1 cellular context compared by ENCODE assay signal in genomic region chr5:1661831-1662558, GRCh38.
TF ChIP-seq lines count a peak whose summit lies in the region.

No MANE protein-coding gene starts in this region.

TF ChIP-seq in GM23338, 12 proteins besides CTCF, POLR2A, EP300 and RAD21 (continued from another document):
- no peak for TF ChIP-seq ZNF462 (CRISPR knock-in tag; IDR thresholded peaks at IDR 0.05)
- TF ChIP-seq STAT1 (IDR thresholded peaks at IDR 0.05; ENCODE audit: unreplicated experiment), result no peak
- TF ChIP-seq ZNF114 (CRISPR knock-in tag; IDR thresholded peaks at IDR 0.05), result no peak
- no peak for TF ChIP-seq ETS1 (IDR thresholded peaks at IDR 0.05)
- no peak for TF ChIP-seq ZNF331 (CRISPR knock-in tag; IDR thresholded peaks at IDR 0.05; ENCODE audit: low read depth)
- TF ChIP-seq JUNB (IDR thresholded peaks at IDR 0.05; ENCODE audit: unreplicated experiment), result no peak
